In the genomic region with DNA sequence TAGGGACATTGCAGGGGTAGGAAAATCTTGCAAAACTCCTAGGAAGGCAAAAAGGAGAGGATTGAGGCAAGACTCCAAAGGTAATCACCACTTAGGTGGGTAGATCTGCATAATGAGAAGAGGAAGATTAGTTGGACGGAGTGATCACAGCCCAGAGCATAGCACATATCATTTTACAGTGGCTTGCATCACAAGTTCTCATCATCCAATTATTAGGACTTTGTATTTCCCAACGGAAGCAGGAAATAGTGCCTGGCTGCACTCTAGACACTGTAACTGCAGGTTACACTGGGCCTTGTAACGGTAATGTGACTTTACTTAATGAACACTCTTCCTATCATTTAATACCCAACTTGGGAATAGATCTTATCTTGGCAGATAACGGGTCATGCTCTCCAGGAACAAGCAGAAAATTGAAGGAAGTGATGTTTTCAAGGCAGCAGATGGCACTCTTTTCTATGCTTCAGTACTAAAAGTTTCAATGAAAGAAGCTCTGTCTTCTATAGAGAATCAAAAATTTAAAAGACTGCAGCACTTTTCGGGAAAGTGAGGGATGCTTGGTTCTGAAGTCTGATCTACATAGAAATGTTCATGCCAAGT, we compare ENCODE assay signal across 10 cellular contexts.
DNase-seq lines count a peak whose midpoint lies in the region; ATAC-seq lines count a peak whose summit lies in the region.
"Had no signal": no experiment of that assay in that cellular context is flagged by ENCODE, and none has a peak within 500 bp of the region (broad histone marks: within the 10 kb centered on the region; RNA-seq: fewer than 3 reads in every experiment).

No MANE protein-coding gene starts in this region.

- no peaks in the 10 kb centered on the region for H3K9me3 ChIP-seq in SK-N-MC (ENCODE audit: low read depth, low read length)
- H3K9me3 ChIP-seq: thoracic aorta had no signal

- H3K36me3 ChIP-seq in SK-N-MC (ENCODE audit: insufficient read depth, low read length): no peaks in the 10 kb centered on the region
- H3K36me3 ChIP-seq: thoracic aorta had no signal

- ATAC-seq in GM19452 (IDR thresholded peaks at IDR 0.05; ENCODE audit: unreplicated experiment) (no peak), HG02973 (IDR thresholded peaks at IDR 0.05; ENCODE audit: unreplicated experiment) (no peak), HG03039 (IDR thresholded peaks at IDR 0.05; ENCODE audit: unreplicated experiment) (no peak)

- H3K9ac ChIP-seq in SK-N-MC (ENCODE audit: insufficient read length): no peak overlapping the region

- H3K27ac ChIP-seq in SK-N-MC: no peak overlapping the region
- H3K27ac ChIP-seq: thoracic aorta had no signal

- DNase-seq in DMS114 treated with DMSO at 0.1 percent for 48 hours (lab: John Stamatoyannopoulos, UW; ENCODE audit: unreplicated experiment) (peak; percentile 30), Kasumi-1 (lab: John Stamatoyannopoulos, UW) (peak; percentile 50 to 74), SK-N-MC (ENCODE audit: low read depth, low spot score) (peak; percentile 20), inferior parietal cortex (ENCODE audit: extremely low spot score) (peak; percentile 53), NCI-H2029 (lab: John Stamatoyannopoulos, UW) (no peak)
- DNase-seq: activated CD4-positive, alpha-beta T cell treated with anti-CD3 and anti-CD28 coated beads for 4 hours had no signal

- H3K4me3 ChIP-seq in SK-N-MC: no peak overlapping the region
- H3K4me3 ChIP-seq: thoracic aorta had no signal
